ENCODE assay signal across 8 cellular contexts in genomic region chr19:17332677-17333581, GRCh38. TPM values are rescaled to one million over a fixed set of nuclear protein-coding genes. Genes with fewer than 3 reads are reported as not detected.
A peak's percentile ranks its signal among the peaks of the same experiment; 100 is the strongest.
DNase-seq lines count a peak whose midpoint lies in the region; ATAC-seq, FAIRE-seq and TF ChIP-seq lines count a peak whose summit lies in the region.

No MANE protein-coding gene starts in this region.

- H3K27ac ChIP-seq in astrocyte (ENCODE audit: low read depth, low read length) (no peak overlapping the region), neural cell (ENCODE audit: low read length) (no peak overlapping the region)

- H3K4me2 ChIP-seq in astrocyte (ENCODE audit: low read length) (no peak overlapping the region), neural cell (ENCODE audit: low read length) (no peak overlapping the region)

- H3K9ac ChIP-seq in astrocyte (ENCODE audit: low read length) (no peak overlapping the region), neural cell (ENCODE audit: low read length) (no peak overlapping the region)

- no peaks in the 10 kb centered on the region for H3K9me3 ChIP-seq in astrocyte (ENCODE audit: insufficient read depth, low read depth, low read length)
- H3K9me3 ChIP-seq in neural cell (ENCODE audit: low read length) = no peaks in the 10 kb centered on the region

- H3K36me3 Mint-ChIP-seq in astrocyte (ENCODE audit: low read depth, unreplicated experiment) = peaks cover 7% of the 10 kb centered on the region

- in situ Hi-C loops in ACHN (cut with HindIII; ENCODE audit: low pct_ligation_motif_present, low pct_unique_long_range_greater_than_20kb, low sequenced_read_pairs) = no loop called here

- H3K4me1 Mint-ChIP-seq in astrocyte (ENCODE audit: low read depth, unreplicated experiment) = peaks cover 3% of the 10 kb centered on the region

- no peak overlapping the region for H3K27ac Mint-ChIP-seq in astrocyte (ENCODE audit: unreplicated experiment)

- no peak for TF ChIP-seq RAD21 in neural cell (conservative IDR thresholded peaks at IDR 0.05)

- peak overlapping the region; percentile 78 for H3K4me3 Mint-ChIP-seq in astrocyte (ENCODE audit: unreplicated experiment)

- H4K20me1 ChIP-seq in astrocyte (ENCODE audit: insufficient read depth, low read length) (peaks cover 2% of the 10 kb centered on the region), neural cell (ENCODE audit: insufficient read depth) (no peaks in the 10 kb centered on the region)

- H2AFZ ChIP-seq in astrocyte (ENCODE audit: low read depth, low read length) (no peak overlapping the region), neural cell (ENCODE audit: low read depth, low read length) (no peak overlapping the region)

- H3K27me3 ChIP-seq in astrocyte (ENCODE audit: insufficient read depth, low read length) (no peaks in the 10 kb centered on the region), neural cell (ENCODE audit: insufficient read depth, low read depth, low read length) (no peaks in the 10 kb centered on the region)

- H3K27me3 Mint-ChIP-seq in astrocyte (ENCODE audit: low read depth, unreplicated experiment) = no peaks in the 10 kb centered on the region

- DNase-seq in ACHN (peak; percentile 42), ELF-1 (ENCODE audit: low read depth, low spot score) (peak; percentile 97), NCI-H82 treated with DMSO at 0.1 percent for 48 hours (lab: John Stamatoyannopoulos, UW; ENCODE audit: unreplicated experiment) (peak; percentile 72), astrocyte (ENCODE audit: low read depth) (peak; percentile 25), KG1 (lab: John Stamatoyannopoulos, UW) (no peak), DMS79 treated with DMSO at 0.1 percent for 48 hours (lab: John Stamatoyannopoulos, UW) (no peak)

- no peaks in the 10 kb centered on the region for H3K9me2 ChIP-seq in neural cell (ENCODE audit: insufficient read depth, low read length)

- no peak for FAIRE-seq in astrocyte (lab: Jason Lieb, UNC)

- peaks cover 11% of the 10 kb centered on the region for H3K4me1 ChIP-seq in astrocyte (ENCODE audit: insufficient read depth, low read length)

- H3K4me3 ChIP-seq in astrocyte (ENCODE audit: insufficient read depth, low read depth, low read length) = no peak overlapping the region
- peak overlapping the region; percentile 91 for H3K4me3 ChIP-seq in neural cell (ENCODE audit: low read length)

- H3K36me3 ChIP-seq in astrocyte (ENCODE audit: insufficient read depth, low read length) (no peaks in the 10 kb centered on the region), neural cell (ENCODE audit: insufficient read depth, low read length) (no peaks in the 10 kb centered on the region)

- H3K9me3 Mint-ChIP-seq in astrocyte (ENCODE audit: unreplicated experiment) = no peaks in the 10 kb centered on the region

- no peak for ATAC-seq in GM19328 (IDR thresholded peaks at IDR 0.05; ENCODE audit: unreplicated experiment)

- no peak for TF ChIP-seq EP300 in neural cell (conservative IDR thresholded peaks at IDR 0.05; ENCODE audit: poor library complexity, severe bottlenecking)

- no peak for TF ChIP-seq CTCF in astrocyte (IDR thresholded peaks at IDR 0.05; ENCODE audit: insufficient read depth, low read depth, low read length)
- no peak for TF ChIP-seq CTCF in neural cell (IDR thresholded peaks at IDR 0.05; ENCODE audit: poor library complexity, severe bottlenecking)

- peaks cover 3% of the 10 kb centered on the region for H3K79me2 ChIP-seq in astrocyte (ENCODE audit: insufficient read depth, low read length)
- peaks cover 7% of the 10 kb centered on the region for H3K79me2 ChIP-seq in neural cell (replicated peaks; ENCODE audit: insufficient read depth, low read length)

- H3F3A ChIP-seq in neural cell (ENCODE audit: insufficient read depth, low read length, poor library complexity, severe bottlenecking) = peaks cover 6% of the 10 kb centered on the region

TF ChIP-seq in neural cell, 6 proteins besides CTCF, POLR2A, EP300 and RAD21:
- TF ChIP-seq EZH2 (IDR thresholded peaks at IDR 0.05; ENCODE audit: borderline replicate concordance, insufficient read depth, low read length, poor library complexity, severe bottlenecking) (no peak), MXI1 (conservative IDR thresholded peaks at IDR 0.05; ENCODE audit: poor library complexity, severe bottlenecking) (no peak), POLR2AphosphoS5 (IDR thresholded peaks at IDR 0.05) (no peak), REST (IDR thresholded peaks at IDR 0.05; ENCODE audit: borderline replicate concordance) (no peak), TAF1 (IDR thresholded peaks at IDR 0.05; ENCODE audit: low read depth) (no peak), SMC3 (conservative IDR thresholded peaks at IDR 0.05; ENCODE audit: poor library complexity) (no peak)

RNA-seq across cellular contexts. Expression of gene ANO8, which starts 1.7 kb away (rescaled TPM):
- 8.1 and 9.0 TPM in 2 replicates for total RNA-seq in astrocyte
- 51.3 and 68.6 TPM in 2 replicates for polyA plus RNA-seq in neural cell
- 51.1 and 55.3 TPM in 2 replicates for polyA minus RNA-seq in neural cell

RNA-seq across cellular contexts. Expression of gene GTPBP3, which starts 4.4 kb away (rescaled TPM):
- total RNA-seq in astrocyte = 21.4 and 21.7 TPM in 2 replicates
- 23.2 and 25.6 TPM in 2 replicates for polyA plus RNA-seq in neural cell
- polyA minus RNA-seq in neural cell = 20.6 and 22.4 TPM in 2 replicates

RNA-seq across cellular contexts. Expression of gene DDA1, which starts 23.6 kb away (rescaled TPM):
- total RNA-seq in astrocyte = 115 and 123 TPM in 2 replicates
- polyA plus RNA-seq in neural cell = 25.4 and 26.3 TPM in 2 replicates
- polyA minus RNA-seq in neural cell = 13.1 and 21.0 TPM in 2 replicates

RNA-seq across cellular contexts. Expression of gene MRPL34, which starts 27.3 kb away (rescaled TPM):
- 64.8 and 65.1 TPM in 2 replicates for total RNA-seq in astrocyte
- 61.7 and 85.1 TPM in 2 replicates for polyA plus RNA-seq in neural cell
- polyA minus RNA-seq in neural cell = 15.8 and 24.3 TPM in 2 replicates

RNA-seq across cellular contexts. Expression of gene ABHD8, which starts 29.7 kb away (rescaled TPM):
- total RNA-seq in astrocyte = 8.5 and 9.4 TPM in 2 replicates
- 28.1 and 31.6 TPM in 2 replicates for polyA plus RNA-seq in neural cell
- polyA minus RNA-seq in neural cell = 29.6 and 31.9 TPM in 2 replicates

Comparison
In these comparisons a context has a peak if more than half of its experiments do, and no peak if none do; other contexts are left out.
1. DNase-seq: peak in ACHN (single experiment), ELF-1 (single experiment), NCI-H82 treated with DMSO at 0.1 percent for 48 hours (single experiment) and astrocyte (single experiment); none in KG1 (single experiment) and DMS79 treated with DMSO at 0.1 percent for 48 hours (single experiment).